8 cellular contexts compared by ENCODE assay signal in genomic region chr5:140690376-140690932, GRCh38. TPM values are rescaled to one million over a fixed set of nuclear protein-coding genes. Genes with fewer than 3 reads are reported as not detected.
DNase-seq lines count a peak whose midpoint lies in the region; ATAC-seq and TF ChIP-seq lines count a peak whose summit lies in the region.

No MANE protein-coding gene starts in this region.

- TF ChIP-seq POLR2A in thyroid gland (IDR thresholded peaks at IDR 0.05) = no peak

- DNase-seq in A172 (ENCODE audit: low spot score) (peak; percentile 27), H7 (no peak), left colon (no peak), thyroid gland (no peak), hypothalamus (lab: John Stamatoyannopoulos, UW) (no peak), NCI-H146 (lab: John Stamatoyannopoulos, UW) (no peak)
- no peak for DNase-seq in activated T-helper 2 cell treated with anti-CD3 and anti-CD28 coated beads, Interferon-gamma antibody, Interleukin-2, Interleukin-4, amounts not matched to agents 10 μg/mL and 5 μg/mL and 100 μg/mL, durations not matched to agents 14 hours and 24 hours and 36 hours (ENCODE audit: low spot score)

- H3K4me1 Mint-ChIP-seq in activated T-helper 2 cell treated with anti-CD3 and anti-CD28 coated beads, Interferon-gamma antibody, Interleukin-2, Interleukin-4, amounts not matched to agents 10 μg/mL and 5 μg/mL and 100 μg/mL, durations not matched to agents 14 hours and 24 hours and 36 hours (ENCODE audit: low read depth) = peaks cover 20% of the 10 kb centered on the region

- peak overlapping the region; percentile 89 for H3K4me3 ChIP-seq in H7 (ENCODE audit: insufficient read depth, low read depth, low read length)
- H3K4me3 ChIP-seq in thyroid gland (replicated peaks in 1 of 3) = peak overlapping the region; percentile 12 to 58 (median 45)

- 47 to 58% methylated on average over 8 of the region's 8 CpGs for WGBS in thyroid gland, 2 donors

- no peaks in the 10 kb centered on the region for H3K27me3 Mint-ChIP-seq in activated T-helper 2 cell treated with anti-CD3 and anti-CD28 coated beads, Interferon-gamma antibody, Interleukin-2, Interleukin-4, amounts not matched to agents 10 μg/mL and 5 μg/mL and 100 μg/mL, durations not matched to agents 14 hours and 24 hours and 36 hours (ENCODE audit: low read depth)

- no peaks in the 10 kb centered on the region for H3K9me3 ChIP-seq in thyroid gland

- H3K27ac ChIP-seq in thyroid gland = peak overlapping the region in 2 of 3 donors; percentile 69 to 77

- peaks cover 48% of the 10 kb centered on the region for H3K36me3 Mint-ChIP-seq in activated T-helper 2 cell treated with anti-CD3 and anti-CD28 coated beads, Interferon-gamma antibody, Interleukin-2, Interleukin-4, amounts not matched to agents 10 μg/mL and 5 μg/mL and 100 μg/mL, durations not matched to agents 14 hours and 24 hours and 36 hours (ENCODE audit: low read depth)

- H3K27me3 ChIP-seq in H7 (ENCODE audit: control insufficient read depth, insufficient read depth, low read length) (no peaks in the 10 kb centered on the region), thyroid gland (no peaks in the 10 kb centered on the region)

- peaks cover 15% of the 10 kb centered on the region in 2 donors for H3K4me1 ChIP-seq in thyroid gland

- intact Hi-C loops in activated T-helper 2 cell treated with anti-CD3 and anti-CD28 coated beads, Interferon-gamma antibody, Interleukin-2, Interleukin-4, amounts not matched to agents 10 μg/mL and 5 μg/mL and 100 μg/mL, durations not matched to agents 14 hours and 24 hours and 36 hours (cut with micrococcal nuclease) = loop anchor here (2.0 kb wide), 4 partner anchors 14 to 290 kb away; partner anchors contain the start of genes ANKHD1 and TMCO6
- intact Hi-C loops in left colon (cut with DNase I, micrococcal nuclease) = no loop called here
- intact Hi-C loops in thyroid gland (cut with DNase I) = loop anchor here (10.0 kb wide), 1 partner anchor 446 kb away; no protein-coding TSS in a partner anchor

- peak overlapping the region; percentile 91 for H3K27ac Mint-ChIP-seq in activated T-helper 2 cell treated with anti-CD3 and anti-CD28 coated beads, Interferon-gamma antibody, Interleukin-2, Interleukin-4, amounts not matched to agents 10 μg/mL and 5 μg/mL and 100 μg/mL, durations not matched to agents 14 hours and 24 hours and 36 hours

- H3K36me3 ChIP-seq in H7 (replicated peaks; ENCODE audit: control insufficient read depth, insufficient read depth, low read length) (peaks cover 14% of the 10 kb centered on the region), thyroid gland (peaks cover 25 to 34% of the 10 kb centered on the region in 2 donors)

- H3K9me3 Mint-ChIP-seq in activated T-helper 2 cell treated with anti-CD3 and anti-CD28 coated beads, Interferon-gamma antibody, Interleukin-2, Interleukin-4, amounts not matched to agents 10 μg/mL and 5 μg/mL and 100 μg/mL, durations not matched to agents 14 hours and 24 hours and 36 hours = no peaks in the 10 kb centered on the region

- TF ChIP-seq CTCF in thyroid gland (IDR thresholded peaks at IDR 0.05) = no peak

- ATAC-seq in left colon (peak; percentile 13), HG02840 (IDR thresholded peaks at IDR 0.05; ENCODE audit: low FRiP score, unreplicated experiment) (no peak)

- peak overlapping the region; percentile 97 for H3K4me3 Mint-ChIP-seq in activated T-helper 2 cell treated with anti-CD3 and anti-CD28 coated beads, Interferon-gamma antibody, Interleukin-2, Interleukin-4, amounts not matched to agents 10 μg/mL and 5 μg/mL and 100 μg/mL, durations not matched to agents 14 hours and 24 hours and 36 hours (ENCODE audit: low read depth)

RNA-seq across cellular contexts. Expression of gene HARS1, which starts 0.7 kb away (rescaled TPM):
- total RNA-seq in A172 (2014; rRNA removed; shearing (Covaris generic)) = 143 and 148 TPM in 2 replicates
- total RNA-seq in H7 (2014; rRNA removed; shearing (Covaris generic)) = 45.3 and 46.6 TPM in 2 replicates
- total RNA-seq in activated T-helper 2 cell treated with anti-CD3 and anti-CD28 coated beads, Interferon-gamma antibody, Interleukin-2, Interleukin-4, amounts not matched to agents 10 μg/mL and 5 μg/mL and 100 μg/mL, durations not matched to agents 14 hours and 24 hours and 36 hours = 107 and 110 TPM in 2 replicates
- total RNA-seq in left colon (10 to 100 TPM; 48.6 to 53.7 TPM), thyroid gland (10 to 100 TPM; 41.0 to 56.8 (median 48.2) TPM)

RNA-seq across cellular contexts. Expression of gene HARS2, which starts 0.8 kb away (rescaled TPM):
- total RNA-seq in A172 (2014; rRNA removed; shearing (Covaris generic)) = 46.1 and 50.5 TPM in 2 replicates
- total RNA-seq in H7 (2014; rRNA removed; shearing (Covaris generic)) = 31.8 and 33.5 TPM in 2 replicates
- 28.0 and 30.1 TPM in 2 replicates for total RNA-seq in activated T-helper 2 cell treated with anti-CD3 and anti-CD28 coated beads, Interferon-gamma antibody, Interleukin-2, Interleukin-4, amounts not matched to agents 10 μg/mL and 5 μg/mL and 100 μg/mL, durations not matched to agents 14 hours and 24 hours and 36 hours
- 10 to 100 TPM; 37.6 to 38.9 TPM for total RNA-seq in left colon
- total RNA-seq in thyroid gland = 10 to 100 TPM; 29.3 to 31.8 (median 30.1) TPM

RNA-seq across cellular contexts. Expression of gene ZMAT2, which starts 9.8 kb away (rescaled TPM):
- 91.8 and 100 TPM in 2 replicates for total RNA-seq in A172 (2014; rRNA removed; shearing (Covaris generic))
- 42.3 and 42.7 TPM in 2 replicates for total RNA-seq in H7 (2014; rRNA removed; shearing (Covaris generic))
- 53.4 and 53.9 TPM in 2 replicates for total RNA-seq in activated T-helper 2 cell treated with anti-CD3 and anti-CD28 coated beads, Interferon-gamma antibody, Interleukin-2, Interleukin-4, amounts not matched to agents 10 μg/mL and 5 μg/mL and 100 μg/mL, durations not matched to agents 14 hours and 24 hours and 36 hours
- total RNA-seq in left colon (10 to 100 TPM; 41.4 to 49.9 TPM), thyroid gland (10 to 100 TPM; 35.1 to 46.0 (median 37.5) TPM)

RNA-seq across cellular contexts. Expression of gene DND1, which starts 17.1 kb away (rescaled TPM):
- 1.5 TPM in 1 of 2 replicates, not detected in the other for total RNA-seq in A172 (2014; rRNA removed; shearing (Covaris generic))
- 0.83 and 0.85 TPM in 2 replicates for total RNA-seq in H7 (2014; rRNA removed; shearing (Covaris generic))
- 3.2 and 3.5 TPM in 2 replicates for total RNA-seq in activated T-helper 2 cell treated with anti-CD3 and anti-CD28 coated beads, Interferon-gamma antibody, Interleukin-2, Interleukin-4, amounts not matched to agents 10 μg/mL and 5 μg/mL and 100 μg/mL, durations not matched to agents 14 hours and 24 hours and 36 hours
- 1 to 10 TPM in 1 of 2 donors, under 1 TPM in 1; 0.78 to 1.0 TPM for total RNA-seq in left colon
- 1 to 10 TPM in 2 of 4 donors, not detected in 2; 1.3 to 2.0 TPM for total RNA-seq in thyroid gland

RNA-seq across cellular contexts. Expression of gene WDR55, which starts 25.8 kb away (rescaled TPM):
- total RNA-seq in A172 (2014; rRNA removed; shearing (Covaris generic)) = 28.5 and 30.8 TPM in 2 replicates
- total RNA-seq in H7 (2014; rRNA removed; shearing (Covaris generic)) = 15.7 and 24.0 TPM in 2 replicates
- 39.1 and 40.0 TPM in 2 replicates for total RNA-seq in activated T-helper 2 cell treated with anti-CD3 and anti-CD28 coated beads, Interferon-gamma antibody, Interleukin-2, Interleukin-4, amounts not matched to agents 10 μg/mL and 5 μg/mL and 100 μg/mL, durations not matched to agents 14 hours and 24 hours and 36 hours
- total RNA-seq in left colon = 10 to 100 TPM; 38.2 to 46.3 TPM
- total RNA-seq in thyroid gland = 10 to 100 TPM; 19.5 to 23.8 (median 20.7) TPM

Comparison
In these comparisons a context has a peak if more than half of its experiments do, and no peak if none do; other contexts are left out.
1. intact Hi-C loops: an anchor here in activated T-helper 2 cell treated with anti-CD3 and anti-CD28 coated beads, Interferon-gamma antibody, Interleukin-2, Interleukin-4, amounts not matched to agents 10 μg/mL and 5 μg/mL and 100 μg/mL, durations not matched to agents 14 hours and 24 hours and 36 hours (2.0 kb wide) and thyroid gland (10.0 kb wide); none called in left colon.